Comparison of ENCODE assay signal across 9 cellular contexts in genomic region chr17:17811381-17812210, GRCh38. TPM values are rescaled to one million over a fixed set of nuclear protein-coding genes. Genes with fewer than 3 reads are reported as not detected.
DNase-seq lines count a peak whose midpoint lies in the region; ATAC-seq, FAIRE-seq and TF ChIP-seq lines count a peak whose summit lies in the region.
"Had no signal": no experiment of that assay in that cellular context is flagged by ENCODE, and none has a peak within 500 bp of the region (broad histone marks: within the 10 kb centered on the region; RNA-seq: fewer than 3 reads in every experiment).

No MANE protein-coding gene starts in this region.

- TF ChIP-seq CTCF in DND-41 (IDR thresholded peaks at IDR 0.05; ENCODE audit: borderline replicate concordance, extremely low read depth, low read length, poor library complexity, severe bottlenecking): no peak
- no peak for TF ChIP-seq CTCF in IMR-90 (conservative IDR thresholded peaks at IDR 0.05; ENCODE audit: low read depth, low read length)
- TF ChIP-seq CTCF in endodermal cell (conservative IDR thresholded peaks at IDR 0.05): no peak
- TF ChIP-seq CTCF in pancreas (IDR thresholded peaks at IDR 0.05): no peak

- no peak overlapping the region for H3K18ac ChIP-seq in IMR-90 (ENCODE audit: low read depth, low read length)

- no peaks in the 10 kb centered on the region for H3K9me3 Mint-ChIP-seq in endodermal cell

- no peak overlapping the region for H2BK15ac ChIP-seq in IMR-90 (ENCODE audit: low read depth, low read length)

- peaks cover 30% of the 10 kb centered on the region for H4K20me1 ChIP-seq in DND-41 (ENCODE audit: insufficient read depth, low read length)
- peaks cover 50% of the 10 kb centered on the region for H4K20me1 ChIP-seq in IMR-90 (ENCODE audit: insufficient read depth, low read length)

- BruUV-seq in IMR-90 (replicated peaks; lab: Mats Ljungman, UMichigan): no TSS peak

- H3K36me3 ChIP-seq in DND-41 (ENCODE audit: insufficient read depth, low read length) (peaks cover 83% of the 10 kb centered on the region), IMR-90 (ENCODE audit: control insufficient read depth, insufficient read depth, low read length) (peaks cover 60% of the 10 kb centered on the region), endodermal cell (ENCODE audit: control insufficient read depth, insufficient read depth, low read length) (peaks cover 31% of the 10 kb centered on the region), pancreas (peaks cover 0 to 10% (median 0%) of the 10 kb centered on the region in 3 donors)

- H3K4me3 ChIP-seq in DND-41 (ENCODE audit: low read depth in 1 of 2, low read length in 2 of 2) (no peak overlapping the region), IMR-90 (ENCODE audit: insufficient read depth, low read depth, low read length) (no peak overlapping the region), endodermal cell (ENCODE audit: low read length) (no peak overlapping the region), pancreas (no peak overlapping the region)
- H3K4me3 ChIP-seq: SJSA1 had no signal

- no peak overlapping the region for H3K23ac ChIP-seq in IMR-90 (ENCODE audit: low read depth, low read length)

- no CpG with 5 or more reads among the region's 15 CpGs for WGBS in IMR-90 (ENCODE audit: extremely low coverage in 2 of 2, insufficient read length in 1 of 2), 2 experiments
- 37 to 67% methylated on average over 2 to 14 of the region's 15 CpGs for WGBS in endodermal cell (ENCODE audit: insufficient coverage in 1 of 2, insufficient read length in 1 of 2), 2 experiments
- 32 to 35% methylated on average over 14 to 15 of the region's 15 CpGs for WGBS in pancreas, 2 donors

- H2AFZ ChIP-seq in DND-41 (ENCODE audit: low read depth, low read length): no peak overlapping the region
- H2AFZ ChIP-seq in IMR-90 (replicated peaks; ENCODE audit: low read length, poor library complexity): peak overlapping the region; percentile 55

- H3K27ac Mint-ChIP-seq in endodermal cell: peak overlapping the region; percentile 88

- dilution Hi-C loops in IMR-90 (cut with HindIII; ENCODE audit: low sequenced_read_pairs, unreplicated experiment): no loop called here

- no peaks in the 10 kb centered on the region for H3K27me3 ChIP-seq in DND-41 (ENCODE audit: insufficient read depth, low read length, poor library complexity)
- no peaks in the 10 kb centered on the region for H3K27me3 ChIP-seq in IMR-90 (ENCODE audit: control insufficient read depth, insufficient read depth, low read length)
- no peaks in the 10 kb centered on the region for H3K27me3 ChIP-seq in endodermal cell (ENCODE audit: control insufficient read depth, insufficient read depth, low read length, poor library complexity, severe bottlenecking)
- H3K27me3 ChIP-seq in pancreas: no peaks in the 10 kb centered on the region
- H3K27me3 ChIP-seq: SJSA1 had no signal

- no peak overlapping the region for H2BK120ac ChIP-seq in IMR-90 (ENCODE audit: low read depth, low read length)

- POLR2A ChIA-PET in IMR-90 (lab: Charles Lee; ENCODE audit: unreplicated experiment): no interaction called here

- H3K79me1 ChIP-seq in IMR-90 (ENCODE audit: low read depth in 1 of 2, low read length in 2 of 2): peaks cover 0 to 35% of the 10 kb centered on the region in 2 experiments; a peak in 2 of 4 replicates

- DNase-seq in DND-41 (no peak), IMR-90 (no peak), endodermal cell (peak; percentile 91), pancreas (peak in 1 of 6 donors; percentile 64), ACHN (no peak), DMS153 (lab: John Stamatoyannopoulos, UW) (no peak), cerebellar nuclear complex (lab: John Stamatoyannopoulos, UW) (no peak), NCI-H748 treated with DMSO at 0.1 percent for 48 hours (lab: John Stamatoyannopoulos, UW) (no peak)

- H3K9ac ChIP-seq in DND-41 (ENCODE audit: low read depth, low read length) (no peak overlapping the region), IMR-90 (ENCODE audit: low read depth, low read length) (no peak overlapping the region), endodermal cell (ENCODE audit: extremely low read depth, low read length, poor library complexity, severe bottlenecking) (no peak overlapping the region)

- no peak overlapping the region for H4K91ac ChIP-seq in IMR-90 (ENCODE audit: insufficient read depth, low read depth, low read length)

- CTCF ChIA-PET in IMR-90 (lab: Yijun Ruan, JAX): interaction anchor here (0.7 kb wide), 3 partner anchors 66 to 213 kb away, joined by 3 to 6 read pairs (median 4); no protein-coding TSS in a partner anchor

- no peak overlapping the region for H4K5ac ChIP-seq in IMR-90 (ENCODE audit: low read depth, low read length)

- H3K9me3 ChIP-seq in DND-41 (ENCODE audit: insufficient read depth, low read length, severe bottlenecking): no peaks in the 10 kb centered on the region
- H3K9me3 ChIP-seq in IMR-90 (ENCODE audit: control insufficient read depth, insufficient read depth, low read length): no peaks in the 10 kb centered on the region
- H3K9me3 ChIP-seq in endodermal cell (ENCODE audit: control insufficient read depth, low read length): no peaks in the 10 kb centered on the region
- no peaks in the 10 kb centered on the region for H3K9me3 ChIP-seq in pancreas
- H3K9me3 ChIP-seq: SJSA1 had no signal

- no peak overlapping the region for H3K4me2 ChIP-seq in DND-41 (ENCODE audit: insufficient read depth, low read length)
- H3K4me2 ChIP-seq in IMR-90 (ENCODE audit: low read depth, low read length): no peak overlapping the region

- no peak for FAIRE-seq in pancreas (lab: Jason Lieb, UNC)

- ATAC-seq in DND-41 (ENCODE audit: insufficient read depth, low read depth) (peak; percentile 2; the same call in 1 of the 3 replicates), IMR-90 (ENCODE audit: low read depth) (peak; percentile 25), pancreas (peak in 3 of 4 donors; percentile 1 to 29 (median 5))

- H3K79me2 ChIP-seq in DND-41 (ENCODE audit: insufficient read depth, low read length): no peaks in the 10 kb centered on the region

- H3K27me3 Mint-ChIP-seq in endodermal cell (ENCODE audit: insufficient read depth): peaks cover 12% of the 10 kb centered on the region

- peaks cover 25% of the 10 kb centered on the region for H3K36me3 Mint-ChIP-seq in endodermal cell (ENCODE audit: low read depth)

- no peak overlapping the region for H3K56ac ChIP-seq in IMR-90 (ENCODE audit: extremely low read depth, insufficient read depth, low read length)

- H2BK20ac ChIP-seq in IMR-90 (ENCODE audit: low read depth, low read length): no peak overlapping the region

- TF ChIP-seq POLR2A in IMR-90 (IDR thresholded peaks at IDR 0.05; ENCODE audit: low read depth, low read length): no peak

- no peak for TF ChIP-seq RAD21 in IMR-90 (IDR thresholded peaks at IDR 0.05; ENCODE audit: low read length)

- peak overlapping the region; percentile 36 for H3K4me3 Mint-ChIP-seq in endodermal cell

- in situ Hi-C loops in IMR-90 (cut with MboI; ENCODE audit: low sequenced_read_pairs) (no loop called here), ACHN (cut with HindIII; ENCODE audit: low pct_ligation_motif_present, low pct_unique_long_range_greater_than_20kb, low sequenced_read_pairs) (no loop called here)

- H3K4ac ChIP-seq in IMR-90 (ENCODE audit: low read depth, low read length): no peak overlapping the region

- no peaks in the 10 kb centered on the region for H3K9me1 ChIP-seq in IMR-90 (ENCODE audit: insufficient read depth, low read length)

- no peaks in the 10 kb centered on the region for H3K4me1 ChIP-seq in DND-41 (ENCODE audit: insufficient read depth, low read length)
- H3K4me1 ChIP-seq in IMR-90 (ENCODE audit: control insufficient read depth, insufficient read depth, low read length): peaks cover 9% of the 10 kb centered on the region; the same call in 1 of the 2 replicates
- peaks cover 9% of the 10 kb centered on the region for H3K4me1 ChIP-seq in endodermal cell (ENCODE audit: control insufficient read depth, insufficient read depth, low read length)
- H3K4me1 ChIP-seq in pancreas: no peaks in the 10 kb centered on the region

- no peak overlapping the region for H2BK5ac ChIP-seq in IMR-90 (ENCODE audit: low read depth, low read length, poor library complexity, severe bottlenecking)

- H2AK5ac ChIP-seq in IMR-90 (ENCODE audit: low read depth, low read length): no peak overlapping the region; the same call in 1 of the 2 replicates

- H3K27ac ChIP-seq in DND-41 (ENCODE audit: low read length): no peak overlapping the region
- H3K27ac ChIP-seq in IMR-90 (ENCODE audit: insufficient read depth, low read length): peak overlapping the region; percentile 22; the same call in 1 of the 2 replicates
- H3K27ac ChIP-seq in endodermal cell (ENCODE audit: low read depth, low read length): no peak overlapping the region
- peak overlapping the region in 1 of 4 donors; percentile 30 for H3K27ac ChIP-seq in pancreas
- H3K27ac ChIP-seq: SJSA1 had no signal

- peak overlapping the region; percentile 67 for H2AK9ac ChIP-seq in IMR-90 (replicated peaks; ENCODE audit: low read depth, low read length, poor library complexity)

- peaks cover 8% of the 10 kb centered on the region for H3K4me1 Mint-ChIP-seq in endodermal cell

- H4K8ac ChIP-seq in IMR-90 (ENCODE audit: low read depth in 2 of 2, low read length in 2 of 2): no peak overlapping the region; a peak in 1 of 4 replicates

- intact Hi-C loops in IMR-90 (cut with micrococcal nuclease) (loop anchor here (1.0 kb wide), 4 partner anchors 49 to 222 kb away; no protein-coding TSS in a partner anchor), pancreas (cut with DNase I) (loop anchor here in 1 of 3 donors (2.0 kb wide), 1 partner anchor 47 kb away; no protein-coding TSS in a partner anchor)

- no peak overlapping the region for H3K14ac ChIP-seq in IMR-90 (replicated peaks; ENCODE audit: low read depth, low read length)

TF ChIP-seq in IMR-90, 13 proteins besides CTCF, POLR2A, EP300 and RAD21 (continues in another document):
- no peak for TF ChIP-seq MXI1 (IDR thresholded peaks at IDR 0.05; ENCODE audit: borderline replicate concordance, low read depth, low read length)
- TF ChIP-seq CEBPB (IDR thresholded peaks at IDR 0.05; ENCODE audit: low read depth, low read length): no peak
- TF ChIP-seq, protein P1, sequence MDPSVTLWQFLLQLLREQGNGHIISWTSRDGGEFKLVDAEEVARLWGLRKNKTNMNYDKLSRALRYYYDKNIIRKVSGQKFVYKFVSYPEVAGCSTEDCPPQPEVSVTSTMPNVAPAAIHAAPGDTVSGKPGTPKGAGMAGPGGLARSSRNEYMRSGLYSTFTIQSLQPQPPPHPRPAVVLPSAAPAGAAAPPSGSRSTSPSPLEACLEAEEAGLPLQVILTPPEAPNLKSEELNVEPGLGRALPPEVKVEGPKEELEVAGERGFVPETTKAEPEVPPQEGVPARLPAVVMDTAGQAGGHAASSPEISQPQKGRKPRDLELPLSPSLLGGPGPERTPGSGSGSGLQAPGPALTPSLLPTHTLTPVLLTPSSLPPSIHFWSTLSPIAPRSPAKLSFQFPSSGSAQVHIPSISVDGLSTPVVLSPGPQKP (IDR thresholded peaks at IDR 0.05; ENCODE audit: borderline replicate concordance, low read depth, low read length): no peak

RNA-seq across cellular contexts. Expression of gene SREBF1, which starts 25.2 kb away (rescaled TPM):
- total RNA-seq in IMR-90 (2012; rRNA removed): 3.3 and 3.4 TPM in 2 replicates
- polyA plus RNA-seq in IMR-90 (2012; rRNA removed): 20.4 and 22.3 TPM in 2 replicates
- polyA plus RNA-seq in IMR-90 (2012; cell fraction: cytosol; rRNA removed): 16.2 and 23.6 TPM in 2 replicates
- 82.8 and 188 TPM in 2 replicates for polyA plus RNA-seq in IMR-90 (2012; cell fraction: nucleus; rRNA removed; ENCODE audit: low replicate concordance)
- 10 to 100 TPM; 39.0 to 58.2 TPM for total RNA-seq in endodermal cell
- 69.1 TPM for polyA plus RNA-seq in endodermal cell (2013, experiment 1 of 2)
- 66.7 TPM for polyA plus RNA-seq in endodermal cell (2013, experiment 2 of 2)
- 10 to 100 TPM; 12.0 to 38.1 (median 24.3) TPM for total RNA-seq in pancreas
- polyA plus RNA-seq in pancreas: 10 to 100 TPM; 67.3 to 77.5 TPM
